16 cellular contexts compared by ENCODE assay signal in the genomic region with DNA sequence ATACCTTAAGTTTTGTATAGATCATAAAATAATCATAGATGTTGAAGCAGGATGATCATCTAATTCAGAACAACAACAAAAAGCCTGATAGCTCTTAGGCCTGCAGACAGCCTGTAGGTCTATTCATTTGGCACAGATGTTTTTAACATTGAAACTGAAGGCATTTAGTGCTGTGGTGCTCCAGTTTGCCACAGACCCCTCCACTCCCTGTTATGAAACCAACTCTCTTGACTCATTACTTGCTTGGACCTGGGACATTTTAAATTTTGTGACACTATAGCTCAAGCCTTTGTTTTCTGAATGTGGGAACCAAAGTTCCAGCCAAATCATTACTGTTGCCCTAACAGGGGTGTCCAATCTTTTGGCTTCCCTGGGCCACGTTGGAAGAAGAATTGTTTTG. TPM values are rescaled to one million over a fixed set of nuclear protein-coding genes. Genes with fewer than 3 reads are reported as not detected.
DNase-seq lines count a peak whose midpoint lies in the region; ATAC-seq and TF ChIP-seq lines count a peak whose summit lies in the region.
"Had no signal": no experiment of that assay in that cellular context is flagged by ENCODE, and none has a peak within 500 bp of the region (broad histone marks: within the 10 kb centered on the region; RNA-seq: fewer than 3 reads in every experiment).

No MANE protein-coding gene starts in this region.

- H3K36me3 ChIP-seq in heart left ventricle: no peaks in the 10 kb centered on the region
- no peaks in the 10 kb centered on the region for H3K36me3 ChIP-seq in right atrium auricular region
- no peaks in the 10 kb centered on the region for H3K36me3 ChIP-seq in upper lobe of right lung

- H3K9me3 Mint-ChIP-seq in activated naive CD8-positive, alpha-beta T cell treated with anti-CD3 and anti-CD28 coated beads, Interleukin-2, amount 50 U/mL, for 24 hours: no peaks in the 10 kb centered on the region

- H3K4me1 ChIP-seq in heart left ventricle: peaks cover 0 to 61% (median 32%) of the 10 kb centered on the region in 12 donors
- H3K4me1 ChIP-seq in right atrium auricular region: peaks cover 0 to 3% of the 10 kb centered on the region in 2 donors
- peaks cover 51% of the 10 kb centered on the region for H3K4me1 ChIP-seq in upper lobe of right lung

- H3K4me1 Mint-ChIP-seq in activated naive CD8-positive, alpha-beta T cell treated with anti-CD3 and anti-CD28 coated beads, Interleukin-2, amount 50 U/mL, for 24 hours: peaks cover 90% of the 10 kb centered on the region

- 73 to 86% (median 77%) methylated on average over 1 of the region's 1 CpG for WGBS in heart left ventricle, 4 donors

- DNase-seq in heart left ventricle (no peak), right atrium auricular region (ENCODE audit: low spot score) (no peak), upper lobe of right lung (no peak), OCI-M2 (lab: John Stamatoyannopoulos, UW; ENCODE audit: unreplicated experiment) (no peak), HCEC 1CT (no peak)
- no peak for DNase-seq in activated naive CD8-positive, alpha-beta T cell treated with anti-CD3 and anti-CD28 coated beads, Interleukin-2, amount 50 U/mL, for 24 hours
- DNase-seq: activated gamma-delta T cell treated with Interleukin-2 at 50 U/mL for 16 hours, DMS79 treated with DMSO at 0.1 percent for 48 hours, kidney, NCI-H1105, NCI-H226, SK-N-SH had no signal

- no peaks in the 10 kb centered on the region for H3K27me3 Mint-ChIP-seq in activated naive CD8-positive, alpha-beta T cell treated with anti-CD3 and anti-CD28 coated beads, Interleukin-2, amount 50 U/mL, for 24 hours

- intact Hi-C loops in heart left ventricle (cut with DNase I): loop anchor here in 1 of 10 donors (10.0 kb wide), 1 partner anchor 124 kb away; no protein-coding TSS in a partner anchor
- intact Hi-C loops in upper lobe of right lung (cut with DNase I): loop anchor here (10.0 kb wide), 1 partner anchor 114 kb away; no protein-coding TSS in a partner anchor

- peaks cover 49% of the 10 kb centered on the region for H3K36me3 Mint-ChIP-seq in activated naive CD8-positive, alpha-beta T cell treated with anti-CD3 and anti-CD28 coated beads, Interleukin-2, amount 50 U/mL, for 24 hours (ENCODE audit: low read depth)

- TF ChIP-seq CTCF in heart left ventricle (IDR thresholded peaks at IDR 0.05) (no peak), right atrium auricular region (IDR thresholded peaks at IDR 0.05) (no peak), upper lobe of right lung (IDR thresholded peaks at IDR 0.05) (no peak)

- no peaks in the 10 kb centered on the region for H3K27me3 ChIP-seq in heart left ventricle
- H3K27me3 ChIP-seq in right atrium auricular region: no peaks in the 10 kb centered on the region
- no peaks in the 10 kb centered on the region for H3K27me3 ChIP-seq in upper lobe of right lung

- H3K27ac Mint-ChIP-seq in activated naive CD8-positive, alpha-beta T cell treated with anti-CD3 and anti-CD28 coated beads, Interleukin-2, amount 50 U/mL, for 24 hours: peak overlapping the region; percentile 92

- no peak for TF ChIP-seq POLR2A in heart left ventricle (IDR thresholded peaks at IDR 0.05)

- H3K27ac ChIP-seq in heart left ventricle (peak overlapping the region in 7 of 12 donors; percentile 5 to 84 (median 59)), right atrium auricular region (no peak overlapping the region), upper lobe of right lung (peak overlapping the region; percentile 53)

- ATAC-seq in heart left ventricle (no peak), HG03342 (IDR thresholded peaks at IDR 0.05; ENCODE audit: unreplicated experiment) (peak; percentile 54), upper lobe of right lung (no peak), GM21381 (IDR thresholded peaks at IDR 0.05; ENCODE audit: unreplicated experiment) (no peak)
- peak; percentile 62 for ATAC-seq in activated naive CD8-positive, alpha-beta T cell treated with anti-CD3 and anti-CD28 coated beads, Interleukin-2, amount 50 U/mL, for 24 hours
- ATAC-seq: HCT116, HepG2 had no signal

- H3K4me3 ChIP-seq in heart left ventricle (no peak overlapping the region), right atrium auricular region (no peak overlapping the region), upper lobe of right lung (no peak overlapping the region)

- peaks cover 0 to 8% (median 0%) of the 10 kb centered on the region in 12 donors for H3K9me3 ChIP-seq in heart left ventricle
- peaks cover 0 to 8% of the 10 kb centered on the region in 2 donors for H3K9me3 ChIP-seq in right atrium auricular region
- no peaks in the 10 kb centered on the region for H3K9me3 ChIP-seq in upper lobe of right lung

- peak overlapping the region; percentile 72 for H3K4me3 Mint-ChIP-seq in activated naive CD8-positive, alpha-beta T cell treated with anti-CD3 and anti-CD28 coated beads, Interleukin-2, amount 50 U/mL, for 24 hours

RNA-seq across cellular contexts. Expression of gene PRKCH, which starts 9.1 kb away (rescaled TPM):
- total RNA-seq in heart left ventricle (10 to 100 TPM; 13.2 to 42.1 (median 21.7) TPM), right atrium auricular region (10 to 100 TPM; 24.9 to 40.3 TPM), upper lobe of right lung (74.4 TPM)
- polyA plus RNA-seq in heart left ventricle: 10 to 100 TPM in 1 of 2 donors, 1 to 10 TPM in 1; 6.1 to 49.2 TPM

RNA-seq across cellular contexts. Expression of gene TMEM30B, which starts 49.4 kb away (rescaled TPM):
- total RNA-seq in heart left ventricle (1 to 10 TPM in 3 of 9 donors, under 1 TPM in 6; 0.12 to 2.4 (median 0.42) TPM), right atrium auricular region (1 to 10 TPM; 2.0 to 3.7 TPM), upper lobe of right lung (22.5 TPM)
- polyA plus RNA-seq in heart left ventricle: under 1 TPM; 0.11 to 0.24 TPM
- total RNA-seq: HepG2 had no signal
- polyA plus RNA-seq: HepG2 had no signal

Comparison
In these comparisons a context has a peak if more than half of its experiments do, and no peak if none do; other contexts are left out.
1. H3K27ac ChIP-seq: peak in heart left ventricle (7 of 12) and upper lobe of right lung (single experiment); none in right atrium auricular region (0 of 2).
2. ATAC-seq: peak in HG03342 (single experiment) and activated naive CD8-positive, alpha-beta T cell treated with anti-CD3 and anti-CD28 coated beads, Interleukin-2, amount 50 U/mL, for 24 hours (single experiment); none in heart left ventricle (0 of 4), upper lobe of right lung (single experiment) and GM21381 (single experiment).